26 cellular contexts compared by ENCODE assay signal in the genomic region with DNA sequence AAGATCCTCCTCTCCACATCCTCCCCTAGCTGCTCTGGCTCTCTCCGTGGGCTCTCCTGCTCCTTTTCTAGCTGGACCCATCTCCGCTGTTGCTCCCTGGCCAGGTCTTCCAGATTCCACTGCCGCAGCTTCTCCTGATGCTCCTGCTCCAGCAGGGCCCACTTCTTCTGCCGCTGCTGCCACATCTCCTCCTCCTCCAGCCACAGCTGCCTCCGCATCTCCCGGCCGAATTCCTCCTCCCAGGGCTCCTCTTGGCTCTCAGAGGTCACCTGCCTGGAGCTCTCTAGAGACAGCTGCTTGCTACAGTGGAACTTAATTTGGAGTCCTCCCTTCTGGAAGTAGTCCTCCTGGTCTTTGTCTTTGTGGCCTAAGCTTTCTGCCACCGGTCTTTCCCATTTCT. TPM values are rescaled to one million over a fixed set of nuclear protein-coding genes. Genes with fewer than 3 reads are reported as not detected.
"Had no signal": no experiment of that assay in that cellular context is flagged by ENCODE, and none has a peak within 500 bp of the region (broad histone marks: within the 10 kb centered on the region; RNA-seq: fewer than 3 reads in every experiment).

No MANE protein-coding gene starts in this region.

- H3K4me3 ChIP-seq: ascending aorta, breast epithelium, cardiac muscle cell, colonic mucosa, esophagus squamous epithelium, gastroesophageal sphincter had no signal

- H3K36me3 ChIP-seq: ascending aorta, breast epithelium, cardiac muscle cell, colonic mucosa, esophagus squamous epithelium had no signal

- H3K9me3 ChIP-seq: ascending aorta, breast epithelium, colonic mucosa, esophagus squamous epithelium, gastroesophageal sphincter had no signal

- H3K4me1 Mint-ChIP-seq: activated CD4-positive, alpha-beta T cell treated with anti-CD3 and anti-CD28 coated beads for 36 hours had no signal

- H3K9me3 Mint-ChIP-seq: activated CD8-positive, alpha-beta T cell treated with anti-CD3 and anti-CD28 coated beads for 36 hours; activated naive CD4-positive, alpha-beta T cell treated with anti-CD3 and anti-CD28 coated beads, Interleukin-2, amount 10 ng/mL, durations not matched to agents 7 days and 5 days; activated naive CD4-positive, alpha-beta T cell treated with anti-CD3 and anti-CD28 coated beads, Interleukin-2, amount 50 U/mL, for 72 hours; activated naive CD8-positive, alpha-beta T cell treated with anti-CD3 and anti-CD28 coated beads, Interleukin-2, amount 10 ng/mL, durations not matched to agents 7 days and 5 days; brain had no signal

- H3K27me3 Mint-ChIP-seq: activated CD4-positive, alpha-beta T cell treated with anti-CD3 and anti-CD28 coated beads for 36 hours; activated CD8-positive, alpha-beta T cell treated with anti-CD3 and anti-CD28 coated beads for 36 hours; activated naive CD4-positive, alpha-beta T cell treated with anti-CD3 and anti-CD28 coated beads, Interleukin-2, amount 10 ng/mL, durations not matched to agents 7 days and 5 days; activated naive CD8-positive, alpha-beta T cell treated with anti-CD3 and anti-CD28 coated beads, Interleukin-2, amount 10 ng/mL, durations not matched to agents 7 days and 5 days; brain had no signal

- ATAC-seq: activated CD4-positive, alpha-beta T cell treated with anti-CD3 and anti-CD28 coated beads for 36 hours; activated CD8-positive, alpha-beta T cell treated with anti-CD3 and anti-CD28 coated beads for 36 hours; activated naive CD4-positive, alpha-beta T cell treated with anti-CD3 and anti-CD28 coated beads, Interleukin-2, amount 50 U/mL, for 72 hours; gastroesophageal sphincter had no signal

- DNase-seq: activated CD4-positive, alpha-beta T cell treated with anti-CD3 and anti-CD28 coated beads for 36 hours; activated CD4-positive, alpha-beta T cell treated with anti-CD3 and anti-CD28 coated beads, Interleukin-2, amount 50 U/mL, for 1 hour; activated CD4-positive, alpha-beta T cell treated with anti-CD3 and anti-CD28 coated beads, Interleukin-2, amount 50 U/mL, for 48 hours; activated CD4-positive, CD25-positive, alpha-beta regulatory T cell; activated CD4-positive, CD25-positive, alpha-beta regulatory T cell treated with anti-CD3 and anti-CD28 coated beads, Interleukin-2, amount 50 U/mL, for 72 hours; activated CD8-positive, alpha-beta memory T cell treated with anti-CD3 and anti-CD28 coated beads for 24 hours; activated CD8-positive, alpha-beta T cell treated with anti-CD3 and anti-CD28 coated beads for 36 hours; activated gamma-delta T cell; activated naive CD4-positive, alpha-beta T cell; activated naive CD4-positive, alpha-beta T cell treated with anti-CD3 and anti-CD28 coated beads, Interleukin-2, amount 10 ng/mL, durations not matched to agents 7 days and 5 days; activated naive CD8-positive, alpha-beta T cell treated with anti-CD3 and anti-CD28 coated beads, Interleukin-2, amount 10 ng/mL, durations not matched to agents 7 days and 5 days; activated T-cell treated with anti-CD3 and anti-CD28 coated beads, Interleukin-2, amount 50 U/mL, for 48 hours; central memory CD4-positive, alpha-beta T cell; cerebellar nuclear complex; colonic mucosa; effector CD8-positive, alpha-beta T cell; esophagus squamous epithelium; foreskin melanocyte; T-helper 2 cell had no signal

- H3K4me3 Mint-ChIP-seq: activated CD4-positive, alpha-beta T cell treated with anti-CD3 and anti-CD28 coated beads for 36 hours; activated CD8-positive, alpha-beta T cell treated with anti-CD3 and anti-CD28 coated beads for 36 hours; activated naive CD4-positive, alpha-beta T cell treated with anti-CD3 and anti-CD28 coated beads, Interleukin-2, amount 10 ng/mL, durations not matched to agents 7 days and 5 days; activated naive CD8-positive, alpha-beta T cell treated with anti-CD3 and anti-CD28 coated beads, Interleukin-2, amount 10 ng/mL, durations not matched to agents 7 days and 5 days; brain had no signal

- H3K36me3 Mint-ChIP-seq: activated naive CD4-positive, alpha-beta T cell treated with anti-CD3 and anti-CD28 coated beads, Interleukin-2, amount 10 ng/mL, durations not matched to agents 7 days and 5 days; activated naive CD4-positive, alpha-beta T cell treated with anti-CD3 and anti-CD28 coated beads, Interleukin-2, amount 50 U/mL, for 72 hours had no signal

- H3K4me1 ChIP-seq: ascending aorta, breast epithelium, colonic mucosa, esophagus squamous epithelium, gastroesophageal sphincter had no signal

- H3K27ac Mint-ChIP-seq: activated CD4-positive, alpha-beta T cell treated with anti-CD3 and anti-CD28 coated beads for 36 hours; activated CD8-positive, alpha-beta T cell treated with anti-CD3 and anti-CD28 coated beads for 36 hours; activated naive CD4-positive, alpha-beta T cell treated with anti-CD3 and anti-CD28 coated beads, Interleukin-2, amount 10 ng/mL, durations not matched to agents 7 days and 5 days had no signal

- H3K27me3 ChIP-seq: ascending aorta, breast epithelium, cardiac muscle cell, colonic mucosa, esophagus squamous epithelium, gastroesophageal sphincter had no signal

- H3K27ac ChIP-seq: ascending aorta, breast epithelium, cardiac muscle cell, colonic mucosa, epithelial cell of prostate, esophagus squamous epithelium, gastroesophageal sphincter had no signal

RNA-seq across cellular contexts. Expression of a gene that starts 5.5 kb away (rescaled TPM):
- total RNA-seq: activated CD8-positive, alpha-beta T cell treated with anti-CD3 and anti-CD28 coated beads for 36 hours; ascending aorta had no signal
